In the genomic region with DNA sequence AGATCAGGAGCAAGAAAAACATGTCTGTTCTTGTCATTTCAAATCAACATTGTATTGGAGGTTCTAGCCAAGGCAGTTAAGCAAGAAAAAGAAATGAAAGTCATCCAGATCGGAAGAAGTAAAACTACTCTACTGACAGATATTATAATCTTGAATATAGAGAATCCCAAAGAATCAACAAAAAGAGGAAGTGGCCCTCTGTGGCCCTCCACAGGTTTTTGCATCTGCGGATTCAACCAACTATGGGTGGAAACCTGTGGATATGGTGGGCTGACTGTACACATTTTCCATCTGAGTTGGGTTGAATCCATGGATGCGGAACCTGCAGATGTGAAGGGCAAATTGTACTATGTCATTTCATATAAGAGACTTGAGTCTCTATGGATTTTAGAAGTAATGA, we compare ENCODE assay signal across 25 cellular contexts.
"Had no signal": no experiment of that assay in that cellular context is flagged by ENCODE, and none has a peak within 500 bp of the region (broad histone marks: within the 10 kb centered on the region; RNA-seq: fewer than 3 reads in every experiment).

No MANE protein-coding gene starts in this region.

- H3K27me3 ChIP-seq: right lobe of liver, suprapubic skin, transverse colon, upper lobe of right lung, uterus had no signal

- DNase-seq: dermis blood vessel endothelial cell; effector memory CD4-positive, alpha-beta T cell; hypothalamus; immature natural killer cell; left ventricle myocardium superior; lower lobe of right lung; natural killer cell; occipital lobe; ovary; right lobe of liver; stimulated activated CD4-positive, alpha-beta T cell treated with anti-CD3 and anti-CD28 coated beads, Interleukin-12 subunit alpha, Interleukin-12 subunit beta, amount 100 ng/mL, for 4 hours; stimulated activated CD4-positive, alpha-beta T cell treated with anti-CD3 and anti-CD28 coated beads, Interleukin-1b, Interleukin-23, amount 100 ng/mL, for 48 hours; stimulated activated CD4-positive, alpha-beta T cell treated with anti-CD3 and anti-CD28 coated beads, Interleukin-4, amount 100 ng/mL, for 1 hour; stimulated activated CD8-positive, alpha-beta memory T cell treated with anti-CD3 and anti-CD28 coated beads, Interleukin-4, amount 100 ng/mL, for 48 hours; stimulated activated naive CD4-positive, alpha-beta T cell; stimulated activated naive CD8-positive, alpha-beta T cell treated with anti-CD3 and anti-CD28 coated beads, Interleukin-15, amount 100 ng/mL, for 72 hours; transverse colon; upper lobe of right lung; uterus had no signal

- ATAC-seq: left ventricle myocardium superior; lower lobe of right lung; natural killer cell; right lobe of liver; stimulated activated naive CD8-positive, alpha-beta T cell treated with anti-CD3 and anti-CD28 coated beads, Interleukin-15, amount 100 ng/mL, for 72 hours; upper lobe of right lung had no signal

- H3K4me3 ChIP-seq: coronary artery, lower lobe of right lung, ovary, right lobe of liver, smooth muscle cell, suprapubic skin, transverse colon, upper lobe of right lung, uterus had no signal

- FAIRE-seq: endothelial cell of umbilical vein, frontal cortex, keratinocyte had no signal

- H3K36me3 ChIP-seq: lower lobe of right lung, ovary, right lobe of liver, suprapubic skin, transverse colon, upper lobe of right lung, uterus had no signal
